In genomic region chr15:47742742-47743141, GRCh38 we compare ENCODE assay signal across 26 cellular contexts. TPM values are rescaled to one million over a fixed set of nuclear protein-coding genes. Genes with fewer than 3 reads are reported as not detected.
DNase-seq lines count a peak whose midpoint lies in the region; ATAC-seq and TF ChIP-seq lines count a peak whose summit lies in the region.
"Had no signal": no experiment of that assay in that cellular context is flagged by ENCODE, and none has a peak within 500 bp of the region (broad histone marks: within the 10 kb centered on the region; RNA-seq: fewer than 3 reads in every experiment).

No MANE protein-coding gene starts in this region.

- H4K91ac ChIP-seq in mesenchymal stem cell (ENCODE audit: low read length) = no peak overlapping the region

- no peaks in the 10 kb centered on the region for H3K27me3 Mint-ChIP-seq in endodermal cell (ENCODE audit: insufficient read depth)

- H3K4me1 Mint-ChIP-seq in endodermal cell = peaks cover 61% of the 10 kb centered on the region

- H3F3A ChIP-seq in smooth muscle cell (ENCODE audit: low read depth) = peaks cover 14% of the 10 kb centered on the region

- no peaks in the 10 kb centered on the region for H3K9me3 Mint-ChIP-seq in endodermal cell
- H3K9me3 Mint-ChIP-seq: CD4-positive, alpha-beta T cell had no signal

- H3K4me1 ChIP-seq in cardiac muscle cell (ENCODE audit: low read depth) (peaks cover 47% of the 10 kb centered on the region), endodermal cell (ENCODE audit: control insufficient read depth, insufficient read depth, low read length) (peaks cover 25% of the 10 kb centered on the region), mesenchymal stem cell (ENCODE audit: control insufficient read depth, insufficient read depth, low read depth, low read length) (no peaks in the 10 kb centered on the region), smooth muscle cell (ENCODE audit: low read depth) (peaks cover 24% of the 10 kb centered on the region), breast epithelium (no peaks in the 10 kb centered on the region)
- H3K4me1 ChIP-seq: BLaER1 had no signal

- H3K23ac ChIP-seq in mesenchymal stem cell (ENCODE audit: low read length in 2 of 2) = peak overlapping the region in 1 of 2 experiments; percentile 88

- intact Hi-C loops in left cardiac atrium (cut with DNase I) (no loop called here), breast epithelium (cut with DNase I; ENCODE audit: low total_unique reads) (loop anchor here (5.0 kb wide), 1 partner anchor 1185 kb away; no protein-coding TSS in a partner anchor)

- peaks cover 77% of the 10 kb centered on the region for H3K79me2 ChIP-seq in smooth muscle cell (ENCODE audit: low read depth)

- peak overlapping the region; percentile 80 for H3K27ac Mint-ChIP-seq in endodermal cell
- H3K27ac Mint-ChIP-seq: CD4-positive, alpha-beta T cell had no signal

- no peak overlapping the region for H3K4ac ChIP-seq in mesenchymal stem cell (ENCODE audit: low read depth in 1 of 2, low read length in 2 of 2)

- no peak overlapping the region for H2BK120ac ChIP-seq in mesenchymal stem cell (ENCODE audit: low read depth, low read length)

- H3K36me3 Mint-ChIP-seq in endodermal cell (ENCODE audit: low read depth) = peaks cover 8% of the 10 kb centered on the region

- DNase-seq in cardiac muscle cell (ENCODE audit: low read depth in 1 of 2, low spot score in 1 of 2) = no peak
- no peak for DNase-seq in left cardiac atrium
- no peak for DNase-seq in endodermal cell
- no peak for DNase-seq in mesenchymal stem cell
- no peak for DNase-seq in smooth muscle cell (lab: John Stamatoyannopoulos, UW; ENCODE audit: unreplicated experiment)
- no peak for DNase-seq in NCI-H1694 treated with DMSO at 0.1 percent for 48 hours (lab: John Stamatoyannopoulos, UW)
- no peak for DNase-seq in breast epithelium (ENCODE audit: low spot score in 2 of 2)
- no peak for DNase-seq in SKM-1 (lab: John Stamatoyannopoulos, UW; ENCODE audit: unreplicated experiment)
- DNase-seq: ACHN; CD4-positive, alpha-beta T cell; COR-L47; DMS79; GM23248; KBM-7; NCI-H1092; NCI-H1436; NCI-H2029; NCI-H2171; NCI-H345; NCI-H524 treated with DMSO at 0.1 percent for 48 hours; Peyer's patch had no signal

- H2AFZ ChIP-seq in mesenchymal stem cell (ENCODE audit: low read depth, low read length) (no peak overlapping the region), smooth muscle cell (ENCODE audit: low read depth) (no peak overlapping the region)
- H2AFZ ChIP-seq: GM23248 had no signal

- H3K14ac ChIP-seq in mesenchymal stem cell (ENCODE audit: low read length in 2 of 2) = no peak overlapping the region

- H3K18ac ChIP-seq in mesenchymal stem cell (ENCODE audit: low read depth in 1 of 2, low read length in 2 of 2) = peak overlapping the region; percentile 18 to 45

- H3K4me3 ChIP-seq in cardiac muscle cell (no peak overlapping the region), endodermal cell (ENCODE audit: low read length) (no peak overlapping the region), mesenchymal stem cell (ENCODE audit: insufficient read depth in 1 of 2, low read depth in 1 of 2, low read length in 2 of 2) (no peak overlapping the region), smooth muscle cell (no peak overlapping the region), breast epithelium (no peak overlapping the region)
- H3K4me3 ChIP-seq: BLaER1, GM23248, Peyer's patch had no signal

- no peak for TF ChIP-seq POLR2A in breast epithelium (IDR thresholded peaks at IDR 0.05)

- peaks cover 11% of the 10 kb centered on the region for H3K36me3 ChIP-seq in cardiac muscle cell
- H3K36me3 ChIP-seq in endodermal cell (ENCODE audit: control insufficient read depth, insufficient read depth, low read length) = peaks cover 11% of the 10 kb centered on the region
- no peaks in the 10 kb centered on the region for H3K36me3 ChIP-seq in mesenchymal stem cell (ENCODE audit: control insufficient read depth in 1 of 2, insufficient read depth in 2 of 2, low read depth in 1 of 2, low read length in 2 of 2)
- H3K36me3 ChIP-seq in smooth muscle cell (ENCODE audit: low read depth) = no peaks in the 10 kb centered on the region
- no peaks in the 10 kb centered on the region for H3K36me3 ChIP-seq in breast epithelium
- H3K36me3 ChIP-seq: BLaER1, Peyer's patch had no signal

- no peak for TF ChIP-seq CTCF in cardiac muscle cell (IDR thresholded peaks at IDR 0.05; ENCODE audit: low read depth, low read length)
- no peak for TF ChIP-seq CTCF in endodermal cell (conservative IDR thresholded peaks at IDR 0.05)
- TF ChIP-seq CTCF in smooth muscle cell (IDR thresholded peaks at IDR 0.05; ENCODE audit: borderline replicate concordance, insufficient read depth, poor library complexity, severe bottlenecking) = no peak
- no peak for TF ChIP-seq CTCF in breast epithelium (IDR thresholded peaks at IDR 0.05)

- WGBS in endodermal cell (ENCODE audit: insufficient coverage in 1 of 2, insufficient read length in 1 of 2), 2 experiments = 70 to 71% methylated on average over 1 to 2 of the region's 2 CpGs
- 48% methylated on average over 2 of the region's 2 CpGs for WGBS in mesenchymal stem cell
- WGBS in smooth muscle cell (ENCODE audit: low lambda C conversion rate) = 42% methylated on average over 2 of the region's 2 CpGs

- H2AK5ac ChIP-seq in mesenchymal stem cell (ENCODE audit: low read length, severe bottlenecking) = no peak overlapping the region

- H3K9me3 ChIP-seq in cardiac muscle cell (ENCODE audit: low read depth) (no peaks in the 10 kb centered on the region), endodermal cell (ENCODE audit: control insufficient read depth, low read length) (no peaks in the 10 kb centered on the region), mesenchymal stem cell (ENCODE audit: control insufficient read depth, low read length) (no peaks in the 10 kb centered on the region), smooth muscle cell (replicated peaks; ENCODE audit: low read depth) (no peaks in the 10 kb centered on the region), breast epithelium (no peaks in the 10 kb centered on the region)
- H3K9me3 ChIP-seq: BLaER1, Peyer's patch had no signal

- H3K27me3 ChIP-seq in cardiac muscle cell (no peaks in the 10 kb centered on the region), endodermal cell (ENCODE audit: control insufficient read depth, insufficient read depth, low read length, poor library complexity, severe bottlenecking) (no peaks in the 10 kb centered on the region), mesenchymal stem cell (ENCODE audit: control insufficient read depth in 1 of 2, insufficient read depth in 1 of 2, low read length in 2 of 2) (no peaks in the 10 kb centered on the region), smooth muscle cell (ENCODE audit: low read depth) (no peaks in the 10 kb centered on the region), breast epithelium (no peaks in the 10 kb centered on the region)
- H3K27me3 ChIP-seq: BLaER1, Peyer's patch had no signal

- no peak for ATAC-seq in left cardiac atrium
- ATAC-seq: HepG2, SK-N-SH treated with all-trans-retinoic acid at 6 μM for 48 hours had no signal

- H3K9ac ChIP-seq in endodermal cell (ENCODE audit: extremely low read depth, low read length, poor library complexity, severe bottlenecking) (no peak overlapping the region), mesenchymal stem cell (ENCODE audit: low read length) (no peak overlapping the region), smooth muscle cell (ENCODE audit: low read depth) (peak overlapping the region; percentile 5)
- H3K9ac ChIP-seq: BLaER1, GM23248 had no signal

- no peaks in the 10 kb centered on the region for H3K79me1 ChIP-seq in mesenchymal stem cell (replicated peaks; ENCODE audit: low read length, poor library complexity, severe bottlenecking)

- no peak overlapping the region for H4K8ac ChIP-seq in mesenchymal stem cell (ENCODE audit: low read length)

- H3K4me2 ChIP-seq in mesenchymal stem cell (ENCODE audit: low read length, poor library complexity, severe bottlenecking) = no peak overlapping the region
- peak overlapping the region; percentile 39 for H3K4me2 ChIP-seq in smooth muscle cell
- H3K4me2 ChIP-seq: BLaER1 had no signal

- H2BK5ac ChIP-seq in mesenchymal stem cell (ENCODE audit: low read depth, low read length, poor library complexity, severe bottlenecking) = no peak overlapping the region

- peaks cover 8% of the 10 kb centered on the region for H4K20me1 ChIP-seq in smooth muscle cell (ENCODE audit: low read depth)
- H4K20me1 ChIP-seq: BLaER1 had no signal

- peak overlapping the region; percentile 20 for H3K4me3 Mint-ChIP-seq in endodermal cell
- H3K4me3 Mint-ChIP-seq: CD4-positive, alpha-beta T cell had no signal

- H3K27ac ChIP-seq in cardiac muscle cell (peak overlapping the region; percentile 69), endodermal cell (ENCODE audit: low read depth, low read length) (no peak overlapping the region), mesenchymal stem cell (ENCODE audit: low read length, poor library complexity, severe bottlenecking) (no peak overlapping the region), smooth muscle cell (ENCODE audit: low read depth) (peak overlapping the region; percentile 35), breast epithelium (no peak overlapping the region)
- H3K27ac ChIP-seq: 22Rv1, BLaER1, GM23248 had no signal

- no peak overlapping the region for H2BK12ac ChIP-seq in mesenchymal stem cell (ENCODE audit: low read length in 2 of 2)

- H2BK15ac ChIP-seq in mesenchymal stem cell (ENCODE audit: low read depth, poor library complexity, severe bottlenecking) = no peak overlapping the region

RNA-seq across cellular contexts. Expression of gene SEMA6D, which starts 25.4 kb away (rescaled TPM):
- 71.3 and 90.6 TPM in 2 replicates for total RNA-seq in cardiac muscle cell
- 77.6 and 100 TPM in 2 replicates for polyA plus RNA-seq in cardiac muscle cell
- total RNA-seq in left cardiac atrium = 10 to 100 TPM in 1 of 2 donors, 1 to 10 TPM in 1; 5.1 to 12.5 TPM
- 10 to 100 TPM; 23.6 to 48.7 TPM for total RNA-seq in endodermal cell
- polyA plus RNA-seq in endodermal cell (2013, experiment 1 of 2) = 58.9 TPM
- polyA plus RNA-seq in endodermal cell (2013, experiment 2 of 2) = 45.9 TPM
- polyA plus RNA-seq in mesenchymal stem cell (2013, experiment 1 of 2) = 20.3 TPM
- polyA plus RNA-seq in mesenchymal stem cell (2013, experiment 2 of 2) = 19.3 TPM
- 44.9 and 63.6 TPM in 2 replicates for total RNA-seq in smooth muscle cell
- polyA plus RNA-seq in smooth muscle cell = 31.4 and 32.4 TPM in 2 replicates
- 10 to 100 TPM in 2 of 3 donors, 1 to 10 TPM in 1; 3.0 to 22.8 (median 10.5) TPM for total RNA-seq in breast epithelium
- total RNA-seq: CD4-positive, alpha-beta T cell; HepG2; OCI-LY7 had no signal
- polyA plus RNA-seq: HepG2 had no signal

Comparison
In these comparisons a context has a peak if more than half of its experiments do, and no peak if none do; other contexts are left out.
1. H3K27ac ChIP-seq: peak in cardiac muscle cell (single experiment) and smooth muscle cell (single experiment); none in endodermal cell (single experiment), mesenchymal stem cell (single experiment) and breast epithelium (0 of 2).